In genomic region chr11:12968101-12968500, GRCh38 we compare ENCODE assay signal across 18 cellular contexts. TPM values are rescaled to one million over a fixed set of nuclear protein-coding genes. Genes with fewer than 3 reads are reported as not detected.
DNase-seq lines count a peak whose midpoint lies in the region; ATAC-seq, FAIRE-seq and TF ChIP-seq lines count a peak whose summit lies in the region.
"Had no signal": no experiment of that assay in that cellular context is flagged by ENCODE, and none has a peak within 500 bp of the region (broad histone marks: within the 10 kb centered on the region; RNA-seq: fewer than 3 reads in every experiment).

No MANE protein-coding gene starts in this region.

- H3K36me3 Mint-ChIP-seq in activated T-cell treated with anti-CD3 and anti-CD28 coated beads, Interleukin-2, amount 50 U/mL, for 24 hours (ENCODE audit: low read depth), result no peaks in the 10 kb centered on the region
- H3K36me3 Mint-ChIP-seq: CD8-positive, alpha-beta T cell had no signal

- 0 out of 2 replicates have a peak, but pooled peaks have one; percentile 1 for TF ChIP-seq POLR2A in K562 (conservative IDR thresholded peaks at IDR 0.05)

- H3K4me1 ChIP-seq in K562 (replicated peaks in 1 of 2; ENCODE audit: control insufficient read depth in 2 of 2, insufficient read depth in 2 of 2, low read length in 2 of 2), result peaks cover 0 to 4% of the 10 kb centered on the region in 2 experiments; a peak in 1 of 5 replicates
- H3K4me1 ChIP-seq: BLaER1 had no signal

- no peak for TF ChIP-seq EP300 in K562 (IDR thresholded peaks at IDR 0.05; ENCODE audit: low read length)

- H3K4me2 ChIP-seq in K562 (ENCODE audit: insufficient read depth, low read length), result no peak overlapping the region
- H3K4me2 ChIP-seq: BLaER1 had no signal

- no peak overlapping the region for H3K4me3 Mint-ChIP-seq in activated T-cell treated with anti-CD3 and anti-CD28 coated beads, Interleukin-2, amount 50 U/mL, for 24 hours
- H3K4me3 Mint-ChIP-seq: CD8-positive, alpha-beta T cell had no signal

- H3K9me3 Mint-ChIP-seq in activated T-cell treated with anti-CD3 and anti-CD28 coated beads, Interleukin-2, amount 50 U/mL, for 24 hours, result no peaks in the 10 kb centered on the region
- H3K9me3 Mint-ChIP-seq: CD8-positive, alpha-beta T cell had no signal

- no peak for ATAC-seq in K562
- ATAC-seq: CD8-positive, alpha-beta T cell had no signal

- peaks cover 66% of the 10 kb centered on the region for H3K36me3 ChIP-seq in K562 (ENCODE audit: control insufficient read depth, insufficient read depth, low read length)
- H3K36me3 ChIP-seq: BLaER1 had no signal

- H3K27ac Mint-ChIP-seq in activated T-cell treated with anti-CD3 and anti-CD28 coated beads, Interleukin-2, amount 50 U/mL, for 24 hours, result no peak overlapping the region
- H3K27ac Mint-ChIP-seq: CD8-positive, alpha-beta T cell had no signal

- 71% methylated on average over 1 of the region's 1 CpG for WGBS in K562 (ENCODE audit: insufficient coverage, low coverage, missing lambda C conversion rate)

- H3K27me3 Mint-ChIP-seq in activated T-cell treated with anti-CD3 and anti-CD28 coated beads, Interleukin-2, amount 50 U/mL, for 24 hours, result peaks cover 18% of the 10 kb centered on the region

- no peak for FAIRE-seq in K562 (lab: Jason Lieb, UNC)

- intact Hi-C loops in K562 (cut with micrococcal nuclease), result loop anchor here (10.0 kb wide), 1 partner anchor 367 kb away; no protein-coding TSS in a partner anchor

- H4K20me1 ChIP-seq in K562 (replicated peaks; ENCODE audit: control insufficient read depth, insufficient read depth, low read length), result no peaks in the 10 kb centered on the region; the same call in 1 of the 2 replicates
- H4K20me1 ChIP-seq: BLaER1 had no signal

- no peaks in the 10 kb centered on the region for H3K9me1 ChIP-seq in K562 (ENCODE audit: control insufficient read depth, insufficient read depth, low read length)

- TF ChIP-seq RAD21 in K562 (CRISPR knock-in tag; conservative IDR thresholded peaks at IDR 0.05 in 1 of 2, IDR thresholded peaks at IDR 0.05 in 1 of 2), result no peak

- no peak overlapping the region for H3K9ac ChIP-seq in K562 (ENCODE audit: insufficient read depth in 1 of 2, low read depth in 2 of 2, low read length in 2 of 2)
- H3K9ac ChIP-seq: BLaER1 had no signal

- POLR2A ChIA-PET in K562 (lab: Yijun Ruan, JAX) (interaction anchor here (1.0 kb wide), 1 partner anchor 8 kb away, joined by 3 read pairs; no protein-coding TSS in a partner anchor), GM10248 (lab: Yijun Ruan, JAX) (no interaction called here)

- H3K79me2 ChIP-seq in K562 (ENCODE audit: control insufficient read depth, insufficient read depth, low read length), result 0 out of 3 replicates have a peak, but pooled peaks cover 9% of the 10 kb centered on the region

- BruUV-seq in K562 (replicated peaks; lab: Mats Ljungman, UMichigan), result no TSS peak

- TF ChIP-seq CTCF in K562 (IDR thresholded peaks at IDR 0.05 in 2 of 3, conservative IDR thresholded peaks at IDR 0.05 in 1 of 3; ENCODE audit: insufficient read depth in 2 of 3, low read depth in 1 of 3, low read length in 3 of 3) (no peak), GM10248 (IDR thresholded peaks at IDR 0.05; ENCODE audit: control extremely low read depth, extremely low read depth, low read depth, missing control alignments) (no peak)

- no peak overlapping the region for H3K27ac ChIP-seq in K562 (ENCODE audit: extremely low read depth, low read depth, low read length)
- H3K27ac ChIP-seq: BLaER1 had no signal

- CTCF ChIA-PET in K562 (lab: Yijun Ruan, JAX; ENCODE audit: low intra/inter-chr PET ratio) (no interaction called here), GM10248 (lab: Yijun Ruan, JAX) (interaction anchor here (1.2 to 6.4 kb wide), 2 partner anchors 12 to 216 kb away, joined by 3 to 51 read pairs; no protein-coding TSS in a partner anchor)

- H3K9me3 ChIP-seq in K562 (replicated peaks; ENCODE audit: control insufficient read depth, insufficient read depth, low read depth, low read length), result no peaks in the 10 kb centered on the region
- H3K9me3 ChIP-seq: BLaER1 had no signal

- in situ Hi-C loops in Caki2 (cut with HindIII; ENCODE audit: low pct_unique_long_range_greater_than_20kb, low sequenced_read_pairs), result no loop called here
- in situ Hi-C loops in K562 (cut with MboI), result loop anchor here (10.0 kb wide), 1 partner anchor 367 kb away; no protein-coding TSS in a partner anchor

- no peaks in the 10 kb centered on the region for H3K4me1 Mint-ChIP-seq in activated T-cell treated with anti-CD3 and anti-CD28 coated beads, Interleukin-2, amount 50 U/mL, for 24 hours (ENCODE audit: low read depth)

- H3K4me3 ChIP-seq in K562, result no peak overlapping the region
- H3K4me3 ChIP-seq: BLaER1 had no signal

- H3K27me3 ChIP-seq in K562 (ENCODE audit: control insufficient read depth in 2 of 2, insufficient read depth in 2 of 2, low read length in 2 of 2), result no peaks in the 10 kb centered on the region
- H3K27me3 ChIP-seq: BLaER1 had no signal

- H2AFZ ChIP-seq in K562 (ENCODE audit: low read depth, low read length), result no peak overlapping the region

- DNase-seq in Caki2 (ENCODE audit: low read depth) (peak; percentile 79), LHCN-M2 (ENCODE audit: low read depth) (peak; percentile 39), K562 (ENCODE audit: extremely low read depth in 1 of 4, low spot score in 3 of 4) (no peak), kidney tubule cell (ENCODE audit: low spot score) (peak; percentile 85), superior temporal gyrus (ENCODE audit: extremely low spot score) (no peak), GM10248 (ENCODE audit: extremely low spot score) (no peak)
- DNase-seq in activated CD8-positive, alpha-beta memory T cell treated with anti-CD3 and anti-CD28 coated beads for 24 hours, result no peak
- no peak for DNase-seq in activated T-cell treated with anti-CD3 and anti-CD28 coated beads, Interleukin-2, amount 50 U/mL, for 24 hours
- DNase-seq: CD8-positive, alpha-beta T cell; DMS53; NCI-H1105 treated with DMSO at 0.1 percent for 48 hours; NCI-H1694; NCI-H510A; NCI-H748 treated with DMSO at 0.1 percent for 48 hours; NK-92 treated with Interleukin-12 subunit alpha and Interleukin-12 subunit beta, amount 100 ng/mL, for 24 hours; SHP77 treated with DMSO at 0.1 percent for 48 hours had no signal

TF ChIP-seq in K562, 482 proteins besides CTCF, POLR2A, EP300 and RAD21:
- TF ChIP-seq LEF1 (IDR thresholded peaks at IDR 0.05) (no peak), RAD51 (IDR thresholded peaks at IDR 0.05; ENCODE audit: borderline replicate concordance, low read depth) (no peak), HNRNPUL1 (IDR thresholded peaks at IDR 0.05; ENCODE audit: low read length) (no peak), FOXK1 (CRISPR knock-in tag; IDR thresholded peaks at IDR 0.05; ENCODE audit: borderline replicate concordance) (no peak), LCOR (CRISPR knock-in tag; IDR thresholded peaks at IDR 0.05) (no peak), CSDE1 (IDR thresholded peaks at IDR 0.05) (no peak), NKRF (IDR thresholded peaks at IDR 0.05; ENCODE audit: borderline replicate concordance) (no peak)
- TF ChIP-seq, protein P1, sequence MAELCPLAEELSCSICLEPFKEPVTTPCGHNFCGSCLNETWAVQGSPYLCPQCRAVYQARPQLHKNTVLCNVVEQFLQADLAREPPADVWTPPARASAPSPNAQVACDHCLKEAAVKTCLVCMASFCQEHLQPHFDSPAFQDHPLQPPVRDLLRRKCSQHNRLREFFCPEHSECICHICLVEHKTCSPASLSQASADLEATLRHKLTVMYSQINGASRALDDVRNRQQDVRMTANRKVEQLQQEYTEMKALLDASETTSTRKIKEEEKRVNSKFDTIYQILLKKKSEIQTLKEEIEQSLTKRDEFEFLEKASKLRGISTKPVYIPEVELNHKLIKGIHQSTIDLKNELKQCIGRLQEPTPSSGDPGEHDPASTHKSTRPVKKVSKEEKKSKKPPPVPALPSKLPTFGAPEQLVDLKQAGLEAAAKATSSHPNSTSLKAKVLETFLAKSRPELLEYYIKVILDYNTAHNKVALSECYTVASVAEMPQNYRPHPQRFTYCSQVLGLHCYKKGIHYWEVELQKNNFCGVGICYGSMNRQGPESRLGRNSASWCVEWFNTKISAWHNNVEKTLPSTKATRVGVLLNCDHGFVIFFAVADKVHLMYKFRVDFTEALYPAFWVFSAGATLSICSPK (IDR thresholded peaks at IDR 0.05; ENCODE audit: borderline replicate concordance), result no peak

RNA-seq across cellular contexts. Expression of gene RASSF10, which starts 41.0 kb away (rescaled TPM):
- 36.0 and 37.3 TPM in 2 replicates for total RNA-seq in Caki2 (2014; rRNA removed; shearing (Covaris generic); ENCODE audit: low replicate concordance)
- total RNA-seq in LHCN-M2 (2014; rRNA removed), result not detected in 2 replicates
- polyA plus RNA-seq in LHCN-M2 (2012), result not detected
- not detected in 2 replicates for total RNA-seq in K562 (2011; cell fraction: chromatin; rRNA removed; ENCODE audit: low replicate concordance)
- total RNA-seq in K562 (2011; cell fraction: nucleolus; rRNA removed), result not detected in 2 replicates
- not detected in 2 replicates for total RNA-seq in K562 (2011; cell fraction: nucleoplasm; rRNA removed)
- not detected in 2 replicates for total RNA-seq in K562 (2014; rRNA removed)
- total RNA-seq in K562 (2014; rRNA removed; fragmentation: Illumina TruSeq; extraction: Trizol), result not detected in 2 replicates
- total RNA-seq in K562 (2015; rRNA removed; fragmentation: Illumina TruSeq; extraction: Trizol), result not detected in 2 replicates
- not detected in 2 replicates for total RNA-seq in K562 (2021)
- not detected in 2 replicates for polyA plus RNA-seq in K562 (2011; rRNA removed)
- not detected in 2 replicates for polyA plus RNA-seq in K562 (2011; cell fraction: cytosol; rRNA removed)
- not detected in 2 replicates for polyA plus RNA-seq in K562 (2011; cell fraction: nucleus; rRNA removed)
- polyA plus RNA-seq in K562 (2012), result not detected in 2 replicates
- not detected in 2 replicates for polyA plus RNA-seq in K562 (2014; fragmentation: Illumina TruSeq; extraction: Trizol)
- polyA plus RNA-seq in K562 (2014; fragmentation: Nextera tagmentation; extraction: Ambion mirVana), result not detected
- not detected in 2 replicates for polyA plus RNA-seq in K562 (2014; rRNA removed)
- not detected in 2 replicates for polyA minus RNA-seq in K562 (2011; rRNA and poly(A)+ RNA removed)
- polyA minus RNA-seq in K562 (2011; cell fraction: cytosol; rRNA and poly(A)+ RNA removed), result not detected in 2 replicates
- polyA minus RNA-seq in K562 (2011; cell fraction: nucleus; rRNA and poly(A)+ RNA removed), result not detected in 2 replicates
- total RNA-seq: CD8-positive, alpha-beta T cell; H4 had no signal

Comparison
In these comparisons a context has a peak if more than half of its experiments do, and no peak if none do; other contexts are left out.
1. DNase-seq: peak in Caki2 (single experiment), LHCN-M2 (single experiment) and kidney tubule cell (single experiment); none in K562 (0 of 4), activated CD8-positive, alpha-beta memory T cell treated with anti-CD3 and anti-CD28 coated beads for 24 hours (single experiment), superior temporal gyrus (single experiment), activated T-cell treated with anti-CD3 and anti-CD28 coated beads, Interleukin-2, amount 50 U/mL, for 24 hours (single experiment) and GM10248 (single experiment).
2. RNA of gene RASSF10, which starts 41.0 kb away (total RNA-seq): 36.0 to 37.3 TPM in Caki2; not detected in LHCN-M2 and not detected in K562; every median in the first group is over 10 times any median in the second.